8 cellular contexts compared by ENCODE assay signal in the genomic region with DNA sequence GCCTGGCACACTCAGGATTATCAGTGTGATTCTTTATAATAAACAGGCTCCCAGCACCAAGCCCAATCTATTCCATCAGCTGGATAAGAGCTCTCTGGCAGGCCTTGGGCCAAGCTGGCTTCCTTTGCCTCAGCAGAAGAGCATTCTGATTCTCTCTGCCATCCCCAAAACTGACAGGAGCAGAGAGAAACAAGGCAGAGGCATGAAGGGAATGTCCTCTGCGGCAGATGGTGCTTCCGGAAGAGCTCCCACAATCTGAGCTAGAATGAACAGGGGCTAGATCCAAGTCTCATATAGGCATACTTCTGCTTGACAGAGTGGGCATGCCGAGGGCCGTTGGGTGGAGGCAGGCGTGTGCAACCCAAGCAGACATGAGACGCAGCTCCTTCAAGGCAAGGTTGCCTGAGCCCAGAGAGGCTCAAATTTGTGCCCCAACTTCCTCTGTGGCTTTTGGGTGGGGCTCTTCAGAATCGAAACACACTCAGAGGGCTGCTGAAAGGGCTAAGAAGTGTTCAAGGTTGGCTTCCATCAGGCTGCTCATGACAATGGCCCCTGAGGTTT. TPM values are rescaled to one million over a fixed set of nuclear protein-coding genes. Genes with fewer than 3 reads are reported as not detected.
DNase-seq lines count a peak whose midpoint lies in the region; ATAC-seq and TF ChIP-seq lines count a peak whose summit lies in the region.

No MANE protein-coding gene starts in this region.

- no TSS peak for BruUV-seq in A673 (replicated peaks; lab: Mats Ljungman, UMichigan)

- TF ChIP-seq CTCF in A673 (conservative IDR thresholded peaks at IDR 0.05; ENCODE audit: low read depth, low read length) = no peak
- no peak for TF ChIP-seq CTCF in fibroblast of the aortic adventitia (IDR thresholded peaks at IDR 0.05; ENCODE audit: insufficient read depth, low read length)
- TF ChIP-seq CTCF in upper lobe of left lung (IDR thresholded peaks at IDR 0.05) = no peak

- no peaks in the 10 kb centered on the region for H3K9me3 ChIP-seq in A673 (ENCODE audit: low read depth, low read length, poor library complexity, severe bottlenecking)
- H3K9me3 ChIP-seq in upper lobe of left lung = no peaks in the 10 kb centered on the region

- peak in 1 of 4 donors; percentile 16 for TF ChIP-seq POLR2A in upper lobe of left lung (IDR thresholded peaks at IDR 0.05)

- CTCF ChIA-PET in A673 (lab: Charles Lee) = interaction anchor here (0.6 kb wide), 1 partner anchor 646 kb away, joined by 5 read pairs; no protein-coding TSS in a partner anchor

- peaks cover 39% of the 10 kb centered on the region for H3K4me1 ChIP-seq in A673 (ENCODE audit: insufficient read depth, low read length, poor library complexity, severe bottlenecking)
- peaks cover 55 to 87% (median 73%) of the 10 kb centered on the region in 4 donors for H3K4me1 ChIP-seq in upper lobe of left lung

- peaks cover 28% of the 10 kb centered on the region for H3K36me3 ChIP-seq in A673 (ENCODE audit: insufficient read depth, low read length, poor library complexity, severe bottlenecking)
- H3K36me3 ChIP-seq in upper lobe of left lung = peaks cover 7 to 41% (median 28%) of the 10 kb centered on the region in 4 donors

- DNase-seq in A673 (ENCODE audit: low spot score) (no peak), fibroblast of the aortic adventitia (ENCODE audit: low read depth) (peak; percentile 57), upper lobe of left lung (no peak), NCI-H510A treated with DMSO at 0.1 percent for 48 hours (lab: John Stamatoyannopoulos, UW) (no peak), SHP77 (lab: John Stamatoyannopoulos, UW) (no peak)
- DNase-seq in activated CD4-positive, alpha-beta T cell treated with anti-CD3 and anti-CD28 coated beads, Interleukin-2, amount 50 U/mL, for 1 hour = peak; percentile 42

- ATAC-seq in GM19043 (IDR thresholded peaks at IDR 0.05; ENCODE audit: low read depth, unreplicated experiment) = peak; percentile 44
- peak; percentile 31 for ATAC-seq in HG03439 (IDR thresholded peaks at IDR 0.05; ENCODE audit: unreplicated experiment)
- no peak for ATAC-seq in upper lobe of left lung (ENCODE audit: low FRiP score in 2 of 2)

- POLR2A ChIA-PET in A673 (lab: Charles Lee; ENCODE audit: low non-redundant PET) = no interaction called here

- intact Hi-C loops in A673 (cut with micrococcal nuclease; ENCODE audit: unreplicated experiment) = no loop called here

- WGBS in upper lobe of left lung, 2 donors = 24 to 40% methylated on average over 5 to 7 of the region's 7 CpGs

- H3K4me3 ChIP-seq in A673 (ENCODE audit: low read depth, low read length, poor library complexity, severe bottlenecking) (no peak overlapping the region), fibroblast of the aortic adventitia (ENCODE audit: low read depth, low read length) (peak overlapping the region; percentile 6), upper lobe of left lung (peak overlapping the region in 1 of 4 donors; percentile 94)

- no peak for TF ChIP-seq EP300 in upper lobe of left lung (IDR thresholded peaks at IDR 0.05)

- H3K27ac ChIP-seq in A673 (ENCODE audit: low read depth, low read length, poor library complexity, severe bottlenecking) (peak overlapping the region; percentile 23), upper lobe of left lung (peak overlapping the region; percentile 78 to 99 (median 98))

- no peaks in the 10 kb centered on the region for H3K27me3 ChIP-seq in A673 (replicated peaks; ENCODE audit: insufficient read depth, low read depth, low read length, poor library complexity)
- H3K27me3 ChIP-seq in upper lobe of left lung = no peaks in the 10 kb centered on the region

RNA-seq across cellular contexts. Expression of a gene that starts 4.0 kb away (rescaled TPM):
- total RNA-seq in A673 (2021) = 131 and 137 TPM in 2 replicates
- 456 and 481 TPM in 2 replicates for total RNA-seq in fibroblast of the aortic adventitia (ENCODE audit: low replicate concordance)
- 1,000 to 10,000 TPM in 1 of 6 donors, 100 to 1,000 TPM in 5; 271 to 1,436 (median 427) TPM for total RNA-seq in upper lobe of left lung

RNA-seq across cellular contexts. Expression of a gene that starts 50.9 kb away (rescaled TPM):
- total RNA-seq in A673 (2021) (not detected in 2 replicates), fibroblast of the aortic adventitia (ENCODE audit: low replicate concordance) (not detected in 2 replicates), upper lobe of left lung (100 to 1,000 TPM in 1 of 6 donors, 10 to 100 TPM in 5; 40.3 to 274 (median 74.3) TPM)

Comparison
In these comparisons a context has a peak if more than half of its experiments do, and no peak if none do; other contexts are left out.
1. DNase-seq: peak in activated CD4-positive, alpha-beta T cell treated with anti-CD3 and anti-CD28 coated beads, Interleukin-2, amount 50 U/mL, for 1 hour (single experiment) and fibroblast of the aortic adventitia (single experiment); none in A673 (single experiment), upper lobe of left lung (0 of 2), NCI-H510A treated with DMSO at 0.1 percent for 48 hours (single experiment) and SHP77 (0 of 2).
2. ATAC-seq: peak in GM19043 (single experiment) and HG03439 (single experiment); none in upper lobe of left lung (0 of 2).
3. RNA of a gene that starts 50.9 kb away (total RNA-seq): 40.3 to 274 TPM in upper lobe of left lung; not detected in A673 and not detected in fibroblast of the aortic adventitia; every median in the first group is over 10 times any median in the second.